8 cellular contexts compared by ENCODE assay signal in genomic region chr6:10413850-10414765, GRCh38. TPM values are rescaled to one million over a fixed set of nuclear protein-coding genes. Genes with fewer than 3 reads are reported as not detected.
DNase-seq lines count a peak whose midpoint lies in the region; ATAC-seq, FAIRE-seq and TF ChIP-seq lines count a peak whose summit lies in the region.

No MANE protein-coding gene starts in this region.

- H3K27ac ChIP-seq in coronary artery: no peak overlapping the region
- H3K27ac ChIP-seq in osteoblast (ENCODE audit: low read depth, low read length): no peak overlapping the region

- no peaks in the 10 kb centered on the region for H3K36me3 ChIP-seq in osteoblast (ENCODE audit: insufficient read depth, low read length)

- no peaks in the 10 kb centered on the region for H4K20me1 ChIP-seq in osteoblast (ENCODE audit: insufficient read depth, low read length)

- H3K4me3 ChIP-seq in coronary artery (peak overlapping the region; percentile 54), osteoblast (ENCODE audit: insufficient read depth, low read length) (peak overlapping the region; percentile 25)

- ATAC-seq in HG02678 (IDR thresholded peaks at IDR 0.05; ENCODE audit: unreplicated experiment): no peak

- TF ChIP-seq CTCF in coronary artery (IDR thresholded peaks at IDR 0.05): no peak
- TF ChIP-seq CTCF in osteoblast (IDR thresholded peaks at IDR 0.05; ENCODE audit: extremely low read depth, low read depth, low read length): no peak

- TF ChIP-seq POLR2A in GM12891 (IDR thresholded peaks at IDR 0.05; ENCODE audit: low read depth, low read length): no peak

- peaks cover 96% of the 10 kb centered on the region for H3K27me3 ChIP-seq in osteoblast (ENCODE audit: insufficient read depth, low read length)

- no peak for FAIRE-seq in GM12891 (lab: Jason Lieb, UNC)

- peak overlapping the region; percentile 11 for H2AFZ ChIP-seq in osteoblast (ENCODE audit: low read length)

- peak overlapping the region; percentile 95 for H3K4me2 ChIP-seq in osteoblast (ENCODE audit: insufficient read depth, low read length)

- H3K9me3 ChIP-seq in osteoblast (ENCODE audit: low read depth, low read length): no peaks in the 10 kb centered on the region

- H3K79me2 ChIP-seq in osteoblast (ENCODE audit: insufficient read depth, low read length): no peaks in the 10 kb centered on the region

- peak; percentile 79 for DNase-seq in Daoy (ENCODE audit: low read depth)
- DNase-seq in M059J (ENCODE audit: low read depth): peak; percentile 81
- no peak for DNase-seq in coronary artery (ENCODE audit: low spot score)
- peak; percentile 88 for DNase-seq in osteoblast (ENCODE audit: insufficient read length, low spot score, missing footprints)
- no peak for DNase-seq in activated CD4-positive, CD25-positive, alpha-beta regulatory T cell treated with anti-CD3 and anti-CD28 coated beads, Interleukin-2, amount 50 U/mL, for 72 hours
- DNase-seq in NCI-H446 (lab: John Stamatoyannopoulos, UW): no peak
- no peak for DNase-seq in GM12891 (ENCODE audit: insufficient read length, low spot score)

- peaks cover 8% of the 10 kb centered on the region for H3K4me1 ChIP-seq in osteoblast (ENCODE audit: insufficient read depth, low read length)

TF ChIP-seq in GM12891, 5 proteins besides CTCF, POLR2A, EP300 and RAD21:
- no peak for TF ChIP-seq POU2F2 (IDR thresholded peaks at IDR 0.05; ENCODE audit: low read depth, low read length)
- no peak for TF ChIP-seq POLR2AphosphoS5 (IDR thresholded peaks at IDR 0.05; ENCODE audit: low read depth, low read length)

RNA-seq across cellular contexts. Expression of gene TFAP2A, which starts 0.8 kb away (rescaled TPM):
- total RNA-seq in Daoy (2014; rRNA removed; shearing (Covaris generic)): 4.5 and 5.6 TPM in 2 replicates
- 10.8 and 26.6 TPM in 2 replicates for total RNA-seq in M059J (2014; rRNA removed; shearing (Covaris generic))
- under 0.01 and 0.36 TPM in 2 replicates for total RNA-seq in osteoblast
- 0.30 TPM for polyA plus RNA-seq in GM12891 (2012; ENCODE audit: low read depth, missing spikeins)

Comparison
In these comparisons a context has a peak if more than half of its experiments do, and no peak if none do; other contexts are left out.
1. DNase-seq: peak in Daoy (single experiment), M059J (single experiment) and osteoblast (single experiment); none in coronary artery (single experiment), activated CD4-positive, CD25-positive, alpha-beta regulatory T cell treated with anti-CD3 and anti-CD28 coated beads, Interleukin-2, amount 50 U/mL, for 72 hours (single experiment), NCI-H446 (0 of 2) and GM12891 (single experiment).